Comparison of ENCODE assay signal across 1 cellular context in genomic region chr5:103445426-103446035, GRCh38.
TF ChIP-seq lines count a peak whose summit lies in the region.

No MANE protein-coding gene starts in this region.

TF ChIP-seq in HepG2, 621 proteins besides CTCF, POLR2A, EP300 and RAD21 (continued from another document):
- TF ChIP-seq GRHL1 (CRISPR knock-in tag; conservative IDR thresholded peaks at IDR 0.05) (no peak), STAT5B (CRISPR knock-in tag; IDR thresholded peaks at IDR 0.05) (no peak), ZNF557 (CRISPR knock-in tag; IDR thresholded peaks at IDR 0.05) (no peak), ZFP82 (CRISPR knock-in tag; IDR thresholded peaks at IDR 0.05; ENCODE audit: borderline replicate concordance) (no peak), STAG1 (CRISPR knock-in tag; IDR thresholded peaks at IDR 0.05) (no peak)
